In the genomic region with DNA sequence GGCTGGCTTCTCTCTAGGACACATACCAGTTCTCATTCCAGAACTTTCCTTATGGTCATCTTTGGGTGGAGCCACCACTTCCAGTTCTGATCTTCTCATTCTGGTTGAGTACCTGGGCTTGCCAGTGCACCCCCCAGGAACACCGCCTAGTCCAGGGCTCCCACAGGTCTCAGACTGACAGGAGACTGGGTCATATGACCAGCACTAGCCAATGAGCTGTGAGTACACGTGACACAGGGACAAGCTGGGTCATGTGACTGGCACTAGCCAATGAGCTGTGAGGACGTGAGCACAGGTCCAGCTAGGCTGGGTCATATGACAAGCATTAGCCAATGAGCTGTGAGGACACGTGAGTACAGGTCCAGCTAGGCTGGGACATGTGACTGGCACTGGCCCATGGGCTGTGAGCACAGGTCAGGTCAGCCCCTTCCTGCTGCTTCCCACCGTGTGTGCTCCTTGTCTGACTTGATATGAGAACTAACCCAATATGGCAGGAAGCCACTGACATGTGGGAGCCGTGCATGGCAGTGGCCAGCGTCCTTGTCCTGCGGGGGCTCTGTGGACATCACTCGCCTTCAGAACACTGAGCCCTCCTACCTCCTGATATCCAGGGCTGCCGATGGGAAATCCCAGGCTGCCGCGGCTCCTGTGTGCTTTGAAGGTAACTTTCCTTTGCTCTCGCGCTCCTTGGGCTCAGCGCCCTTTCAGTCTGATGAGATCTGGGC, we compare ENCODE assay signal across 1 cellular context.
A peak's percentile ranks its signal among the peaks of the same experiment; 100 is the strongest.
TF ChIP-seq lines count a peak whose summit lies in the region.

No MANE protein-coding gene starts in this region.

TF ChIP-seq in K562, 482 proteins besides CTCF, POLR2A, EP300 and RAD21 (continued from another document and continues in another):
- no peak for TF ChIP-seq ZNF592 (IDR thresholded peaks at IDR 0.05)
- TF ChIP-seq POLR2AphosphoS2 (IDR thresholded peaks at IDR 0.05; ENCODE audit: low read length), result no peak
- TF ChIP-seq SIN3A (IDR thresholded peaks at IDR 0.05; ENCODE audit: borderline replicate concordance in 2 of 2, control insufficient read depth in 1 of 2, low read depth in 2 of 2, low read length in 2 of 2), result no peak
- no peak for TF ChIP-seq CCNT2 (IDR thresholded peaks at IDR 0.05; ENCODE audit: borderline replicate concordance, extremely low read depth, insufficient read length, low read depth, low read length)
- no peak for TF ChIP-seq ESRRA (IDR thresholded peaks at IDR 0.05; ENCODE audit: borderline replicate concordance, low read depth)
- TF ChIP-seq MEF2D (tag; conservative IDR thresholded peaks at IDR 0.05; ENCODE audit: low read depth), result 0 out of 2 replicates have a peak, but pooled peaks have one; percentile 45
- TF ChIP-seq SETDB1 (IDR thresholded peaks at IDR 0.05; ENCODE audit: low read length), result no peak
- TF ChIP-seq TGIF2 (CRISPR knock-in tag; IDR thresholded peaks at IDR 0.05), result no peak
- TF ChIP-seq ZNF124 (CRISPR knock-in tag; IDR thresholded peaks at IDR 0.05), result no peak
- TF ChIP-seq FOXJ2 (tag; IDR thresholded peaks at IDR 0.05), result no peak
- TF ChIP-seq FOXP1 (CRISPR knock-in tag; IDR thresholded peaks at IDR 0.05), result no peak
- TF ChIP-seq, protein P1, sequence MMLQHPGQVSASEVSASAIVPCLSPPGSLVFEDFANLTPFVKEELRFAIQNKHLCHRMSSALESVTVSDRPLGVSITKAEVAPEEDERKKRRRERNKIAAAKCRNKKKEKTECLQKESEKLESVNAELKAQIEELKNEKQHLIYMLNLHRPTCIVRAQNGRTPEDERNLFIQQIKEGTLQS (IDR thresholded peaks at IDR 0.05), result peak; percentile 79; the same call in 1 of the 2 replicates
- TF ChIP-seq, protein P1 (CRISPR knock-in tag; conservative IDR thresholded peaks at IDR 0.05), result no peak
- no peak for TF ChIP-seq ZFPM2 (CRISPR knock-in tag; IDR thresholded peaks at IDR 0.05)
- no peak for TF ChIP-seq SRF (CRISPR knock-in tag; IDR thresholded peaks at IDR 0.05)
- no peak for TF ChIP-seq SRSF7 (optimal IDR thresholded peaks at IDR 0.05; ENCODE audit: low read depth, low read length)
- TF ChIP-seq RBM15 (IDR thresholded peaks at IDR 0.05; ENCODE audit: insufficient read depth, low read length), result no peak
- peak; percentile 82; the same call in 1 of the 2 replicates for TF ChIP-seq THAP7 (CRISPR knock-in tag; IDR thresholded peaks at IDR 0.05)
- TF ChIP-seq SNRNP70 (optimal IDR thresholded peaks at IDR 0.05; ENCODE audit: low read depth, low read length), result no peak
- no peak for TF ChIP-seq ZNF263 (CRISPR knock-in tag; IDR thresholded peaks at IDR 0.05; ENCODE audit: borderline replicate concordance)
- TF ChIP-seq FOXA3 (CRISPR knock-in tag; conservative IDR thresholded peaks at IDR 0.05 in 1 of 2, IDR thresholded peaks at IDR 0.05 in 1 of 2), result no peak
- TF ChIP-seq E2F3 (CRISPR knock-in tag; IDR thresholded peaks at IDR 0.05), result peak; percentile 78; the same call in 1 of the 2 replicates
- no peak for TF ChIP-seq RUNX1 (IDR thresholded peaks at IDR 0.05; ENCODE audit: low read depth)
- no peak for TF ChIP-seq HMGN3 (IDR thresholded peaks at IDR 0.05; ENCODE audit: borderline replicate concordance, extremely low read depth, insufficient read length, low read depth, low read length)
- no peak for TF ChIP-seq MXI1 (IDR thresholded peaks at IDR 0.05; ENCODE audit: low read depth, low read length)
- no peak for TF ChIP-seq IRF2 (CRISPR knock-in tag; IDR thresholded peaks at IDR 0.05)
- TF ChIP-seq MED1 (CRISPR knock-in tag; IDR thresholded peaks at IDR 0.05; ENCODE audit: borderline replicate concordance), result no peak
- TF ChIP-seq PTRF (tag; IDR thresholded peaks at IDR 0.05), result no peak
- TF ChIP-seq, protein P2, sequence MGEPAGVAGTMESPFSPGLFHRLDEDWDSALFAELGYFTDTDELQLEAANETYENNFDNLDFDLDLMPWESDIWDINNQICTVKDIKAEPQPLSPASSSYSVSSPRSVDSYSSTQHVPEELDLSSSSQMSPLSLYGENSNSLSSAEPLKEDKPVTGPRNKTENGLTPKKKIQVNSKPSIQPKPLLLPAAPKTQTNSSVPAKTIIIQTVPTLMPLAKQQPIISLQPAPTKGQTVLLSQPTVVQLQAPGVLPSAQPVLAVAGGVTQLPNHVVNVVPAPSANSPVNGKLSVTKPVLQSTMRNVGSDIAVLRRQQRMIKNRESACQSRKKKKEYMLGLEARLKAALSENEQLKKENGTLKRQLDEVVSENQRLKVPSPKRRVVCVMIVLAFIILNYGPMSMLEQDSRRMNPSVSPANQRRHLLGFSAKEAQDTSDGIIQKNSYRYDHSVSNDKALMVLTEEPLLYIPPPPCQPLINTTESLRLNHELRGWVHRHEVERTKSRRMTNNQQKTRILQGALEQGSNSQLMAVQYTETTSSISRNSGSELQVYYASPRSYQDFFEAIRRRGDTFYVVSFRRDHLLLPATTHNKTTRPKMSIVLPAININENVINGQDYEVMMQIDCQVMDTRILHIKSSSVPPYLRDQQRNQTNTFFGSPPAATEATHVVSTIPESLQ (CRISPR knock-in tag; IDR thresholded peaks at IDR 0.05), result no peak
- no peak for TF ChIP-seq ZNF212 (CRISPR knock-in tag; IDR thresholded peaks at IDR 0.05)
- TF ChIP-seq, protein P3, sequence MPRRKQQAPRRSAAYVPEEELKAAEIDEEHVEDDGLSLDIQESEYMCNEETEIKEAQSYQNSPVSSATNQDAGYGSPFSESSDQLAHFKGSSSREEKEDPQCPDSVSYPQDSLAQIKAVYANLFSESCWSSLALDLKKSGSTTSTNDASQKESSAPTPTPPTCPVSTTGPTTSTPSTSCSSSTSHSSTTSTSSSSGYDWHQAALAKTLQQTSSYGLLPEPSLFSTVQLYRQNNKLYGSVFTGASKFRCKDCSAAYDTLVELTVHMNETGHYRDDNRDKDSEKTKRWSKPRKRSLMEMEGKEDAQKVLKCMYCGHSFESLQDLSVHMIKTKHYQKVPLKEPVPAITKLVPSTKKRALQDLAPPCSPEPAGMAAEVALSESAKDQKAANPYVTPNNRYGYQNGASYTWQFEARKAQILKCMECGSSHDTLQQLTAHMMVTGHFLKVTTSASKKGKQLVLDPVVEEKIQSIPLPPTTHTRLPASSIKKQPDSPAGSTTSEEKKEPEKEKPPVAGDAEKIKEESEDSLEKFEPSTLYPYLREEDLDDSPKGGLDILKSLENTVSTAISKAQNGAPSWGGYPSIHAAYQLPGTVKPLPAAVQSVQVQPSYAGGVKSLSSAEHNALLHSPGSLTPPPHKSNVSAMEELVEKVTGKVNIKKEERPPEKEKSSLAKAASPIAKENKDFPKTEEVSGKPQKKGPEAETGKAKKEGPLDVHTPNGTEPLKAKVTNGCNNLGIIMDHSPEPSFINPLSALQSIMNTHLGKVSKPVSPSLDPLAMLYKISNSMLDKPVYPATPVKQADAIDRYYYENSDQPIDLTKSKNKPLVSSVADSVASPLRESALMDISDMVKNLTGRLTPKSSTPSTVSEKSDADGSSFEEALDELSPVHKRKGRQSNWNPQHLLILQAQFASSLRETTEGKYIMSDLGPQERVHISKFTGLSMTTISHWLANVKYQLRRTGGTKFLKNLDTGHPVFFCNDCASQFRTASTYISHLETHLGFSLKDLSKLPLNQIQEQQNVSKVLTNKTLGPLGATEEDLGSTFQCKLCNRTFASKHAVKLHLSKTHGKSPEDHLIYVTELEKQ (CRISPR knock-in tag; IDR thresholded peaks at IDR 0.05), result no peak
- TF ChIP-seq PHF8 (IDR thresholded peaks at IDR 0.05; ENCODE audit: borderline replicate concordance, low read length), result peak; percentile 57
- TF ChIP-seq, protein P4, sequence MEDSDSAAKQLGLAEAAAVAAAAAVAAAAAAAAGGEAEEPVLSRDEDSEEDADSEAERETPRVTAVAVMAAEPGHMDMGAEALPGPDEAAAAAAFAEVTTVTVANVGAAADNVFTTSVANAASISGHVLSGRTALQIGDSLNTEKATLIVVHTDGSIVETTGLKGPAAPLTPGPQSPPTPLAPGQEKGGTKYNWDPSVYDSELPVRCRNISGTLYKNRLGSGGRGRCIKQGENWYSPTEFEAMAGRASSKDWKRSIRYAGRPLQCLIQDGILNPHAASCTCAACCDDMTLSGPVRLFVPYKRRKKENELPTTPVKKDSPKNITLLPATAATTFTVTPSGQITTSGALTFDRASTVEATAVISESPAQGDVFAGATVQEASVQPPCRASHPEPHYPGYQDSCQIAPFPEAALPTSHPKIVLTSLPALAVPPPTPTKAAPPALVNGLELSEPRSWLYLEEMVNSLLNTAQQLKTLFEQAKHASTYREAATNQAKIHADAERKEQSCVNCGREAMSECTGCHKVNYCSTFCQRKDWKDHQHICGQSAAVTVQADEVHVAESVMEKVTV (CRISPR knock-in tag; IDR thresholded peaks at IDR 0.05), result no peak
- no peak for TF ChIP-seq ZKSCAN8 (CRISPR knock-in tag; IDR thresholded peaks at IDR 0.05)
- TF ChIP-seq XRCC5 (IDR thresholded peaks at IDR 0.05; ENCODE audit: low read depth, low read length), result no peak
- no peak for TF ChIP-seq NBN (IDR thresholded peaks at IDR 0.05; ENCODE audit: low read depth)
- no peak for TF ChIP-seq NCOA6 (IDR thresholded peaks at IDR 0.05)
- no peak for TF ChIP-seq NFE2L1 (tag; IDR thresholded peaks at IDR 0.05; ENCODE audit: borderline replicate concordance, low read depth)
- TF ChIP-seq PYGO2 (tag; IDR thresholded peaks at IDR 0.05), result no peak
- TF ChIP-seq ZBTB11 (CRISPR knock-in tag; IDR thresholded peaks at IDR 0.05), result no peak
- no peak for TF ChIP-seq SMAD2 (IDR thresholded peaks at IDR 0.05; ENCODE audit: low read depth, low read length)
- peak; percentile 58 for TF ChIP-seq MEIS2 (IDR thresholded peaks at IDR 0.05; ENCODE audit: partially characterized antibody)
- no peak for TF ChIP-seq CSDE1 (IDR thresholded peaks at IDR 0.05)
- peak in 1 of 2 experiments; percentile 71; a peak in 2 of 4 replicates for TF ChIP-seq RCOR1 (IDR thresholded peaks at IDR 0.05; ENCODE audit: borderline replicate concordance in 1 of 2, low read depth in 2 of 2, low read length in 2 of 2)
- no peak; the same call in 1 of the 2 replicates for TF ChIP-seq CREB3L1 (IDR thresholded peaks at IDR 0.05; ENCODE audit: borderline replicate concordance, low read depth)
